13 cellular contexts compared by ENCODE assay signal in genomic region chr12:91178801-91179200, GRCh38. TPM values are rescaled to one million over a fixed set of nuclear protein-coding genes. Genes with fewer than 3 reads are reported as not detected.
A peak's percentile ranks its signal among the peaks of the same experiment; 100 is the strongest.
DNase-seq lines count a peak whose midpoint lies in the region; ATAC-seq and TF ChIP-seq lines count a peak whose summit lies in the region.
"Had no signal": no experiment of that assay in that cellular context is flagged by ENCODE, and none has a peak within 500 bp of the region (broad histone marks: within the 10 kb centered on the region; RNA-seq: fewer than 3 reads in every experiment).

No MANE protein-coding gene starts in this region.

- no peaks in the 10 kb centered on the region for H3K9me3 Mint-ChIP-seq in CD8-positive, alpha-beta memory T cell
- H3K9me3 Mint-ChIP-seq: activated naive CD4-positive, alpha-beta T cell treated with anti-CD3 and anti-CD28 coated beads, Interleukin-2, amount 50 U/mL, for 72 hours; IgD-negative memory B cell; WTC11 had no signal

- 51% methylated on average over 1 of the region's 1 CpG for WGBS in right cardiac atrium
- WGBS in psoas muscle, 3 donors, result 53 to 78% (median 73%) methylated on average over 1 of the region's 1 CpG

- H3K4me3 ChIP-seq in right cardiac atrium (ENCODE audit: low read length), result peak overlapping the region; percentile 86
- H3K4me3 ChIP-seq in psoas muscle, result peak overlapping the region; percentile 45
- peak overlapping the region; percentile 44 to 51 for H3K4me3 ChIP-seq in vagina
- no peak overlapping the region for H3K4me3 ChIP-seq in CD8-positive, alpha-beta memory T cell (ENCODE audit: low read length)

- POLR2A ChIA-PET in CD8-positive, alpha-beta memory T cell (lab: Charles Lee), result no interaction called here

- no peak for TF ChIP-seq POLR2A in vagina (IDR thresholded peaks at IDR 0.05)

- H3K27ac ChIP-seq in right cardiac atrium (ENCODE audit: low read length), result no peak overlapping the region
- peak overlapping the region; percentile 51 for H3K27ac ChIP-seq in psoas muscle
- H3K27ac ChIP-seq in vagina, result peak overlapping the region; percentile 93
- H3K27ac ChIP-seq in CD8-positive, alpha-beta memory T cell (ENCODE audit: low read depth, low read length), result no peak overlapping the region

- no peaks in the 10 kb centered on the region for H3K36me3 ChIP-seq in psoas muscle (ENCODE audit: insufficient read depth in 1 of 2, low read depth in 1 of 2)
- H3K36me3 ChIP-seq in vagina, result no peaks in the 10 kb centered on the region
- H3K36me3 ChIP-seq in CD8-positive, alpha-beta memory T cell (ENCODE audit: insufficient read depth, low read length), result no peaks in the 10 kb centered on the region

- DNase-seq in right cardiac atrium (no peak), left ventricle myocardium superior (no peak), fibroblast of peridontal ligament (ENCODE audit: extremely low read depth) (peak; percentile 25), psoas muscle (no peak), vagina (ENCODE audit: extremely low spot score in 2 of 2) (no peak), NCI-H526 treated with DMSO at 0.1 percent for 48 hours (lab: John Stamatoyannopoulos, UW) (no peak)
- DNase-seq in CD8-positive, alpha-beta memory T cell, result no peak
- DNase-seq: GOT3; stimulated activated naive CD8-positive, alpha-beta T cell treated with anti-CD3 and anti-CD28 coated beads, Interleukin-15, Interleukin-2, amounts not matched to agents 100 U/mL and 50 U/mL, for 24 hours had no signal

- no peak overlapping the region for H3K27ac Mint-ChIP-seq in CD8-positive, alpha-beta memory T cell
- H3K27ac Mint-ChIP-seq: activated naive CD4-positive, alpha-beta T cell treated with anti-CD3 and anti-CD28 coated beads, Interleukin-2, amount 50 U/mL, for 72 hours; IgD-negative memory B cell had no signal

- no peaks in the 10 kb centered on the region for H3K4me1 Mint-ChIP-seq in CD8-positive, alpha-beta memory T cell

- H3K4me3 Mint-ChIP-seq in CD8-positive, alpha-beta memory T cell, result no peak overlapping the region
- H3K4me3 Mint-ChIP-seq: IgD-negative memory B cell, WTC11 had no signal

- CTCF ChIA-PET in CD8-positive, alpha-beta memory T cell (lab: Charles Lee), result no interaction called here

- no peaks in the 10 kb centered on the region for H3K27me3 ChIP-seq in right cardiac atrium (ENCODE audit: control insufficient read depth, insufficient read depth)
- no peaks in the 10 kb centered on the region for H3K27me3 ChIP-seq in psoas muscle (ENCODE audit: insufficient read depth in 3 of 3, low read length in 2 of 3)
- H3K27me3 ChIP-seq in vagina, result no peaks in the 10 kb centered on the region
- H3K27me3 ChIP-seq in CD8-positive, alpha-beta memory T cell (ENCODE audit: insufficient read depth, low read length, poor library complexity, severe bottlenecking), result no peaks in the 10 kb centered on the region

- intact Hi-C loops in right cardiac atrium (cut with DNase I), result loop anchor here in 3 of 4 donors (5.0 to 10.0 kb wide), 2 partner anchors 146 to 148 kb away; no protein-coding TSS in a partner anchor
- intact Hi-C loops in left ventricle myocardium superior (cut with micrococcal nuclease), result loop anchor here (10.0 kb wide), 1 partner anchor 146 kb away; no protein-coding TSS in a partner anchor
- intact Hi-C loops in psoas muscle (cut with DNase I), result loop anchor here in 1 of 2 donors (10.0 kb wide), 1 partner anchor 146 kb away; no protein-coding TSS in a partner anchor
- intact Hi-C loops in vagina (cut with DNase I), result loop anchor here (10.0 kb wide), 1 partner anchor 146 kb away; no protein-coding TSS in a partner anchor

- no peaks in the 10 kb centered on the region for H3K9me3 ChIP-seq in right cardiac atrium (ENCODE audit: control insufficient read depth, low read length)
- H3K9me3 ChIP-seq in psoas muscle, result no peaks in the 10 kb centered on the region
- H3K9me3 ChIP-seq in vagina, result no peaks in the 10 kb centered on the region
- H3K9me3 ChIP-seq in CD8-positive, alpha-beta memory T cell (ENCODE audit: low read length), result no peaks in the 10 kb centered on the region

- H3K27me3 Mint-ChIP-seq in CD8-positive, alpha-beta memory T cell, result peaks cover 0 to 3% of the 10 kb centered on the region in 2 donors

- H3K36me3 Mint-ChIP-seq in CD8-positive, alpha-beta memory T cell, result no peaks in the 10 kb centered on the region
- H3K36me3 Mint-ChIP-seq: activated naive CD4-positive, alpha-beta T cell treated with anti-CD3 and anti-CD28 coated beads, Interleukin-2, amount 50 U/mL, for 72 hours; IgD-negative memory B cell; WTC11 had no signal

- H3K4me1 ChIP-seq in right cardiac atrium (ENCODE audit: control insufficient read depth, insufficient read depth, low read length) (no peaks in the 10 kb centered on the region), psoas muscle (no peaks in the 10 kb centered on the region), vagina (no peaks in the 10 kb centered on the region)
- no peaks in the 10 kb centered on the region for H3K4me1 ChIP-seq in CD8-positive, alpha-beta memory T cell (ENCODE audit: insufficient read depth, low read length)

- TF ChIP-seq CTCF in psoas muscle (IDR thresholded peaks at IDR 0.05) (no peak), vagina (IDR thresholded peaks at IDR 0.05) (no peak)

- ATAC-seq in right cardiac atrium (no peak), left ventricle myocardium superior (no peak), psoas muscle (peak in 1 of 4 donors; percentile 4), HG02852 (IDR thresholded peaks at IDR 0.05; ENCODE audit: unreplicated experiment) (no peak)
- ATAC-seq: activated naive CD4-positive, alpha-beta T cell treated with anti-CD3 and anti-CD28 coated beads, Interleukin-2, amount 50 U/mL, for 72 hours; stimulated activated naive CD8-positive, alpha-beta T cell treated with anti-CD3 and anti-CD28 coated beads, Interleukin-15, Interleukin-2, amounts not matched to agents 100 U/mL and 50 U/mL, for 24 hours had no signal

RNA-seq across cellular contexts. Expression of gene DCN, which starts 3.8 kb away (rescaled TPM):
- total RNA-seq in right cardiac atrium (1,000 to 10,000 TPM; 1,110 to 1,790 (median 1,514) TPM), left ventricle myocardium superior (741 TPM), psoas muscle (100 to 1,000 TPM; 224 to 361 (median 310) TPM), vagina (1,553 TPM)
- polyA plus RNA-seq in right cardiac atrium (764 TPM), psoas muscle (100 to 1,000 TPM; 219 to 227 (median 222) TPM)
- total RNA-seq in CD8-positive, alpha-beta memory T cell, result not detected
- not detected for polyA plus RNA-seq in CD8-positive, alpha-beta memory T cell
- total RNA-seq: activated naive CD4-positive, alpha-beta T cell treated with anti-CD3 and anti-CD28 coated beads, Interleukin-2, amount 50 U/mL, for 72 hours had no signal
- polyA plus RNA-seq: IgD-negative memory B cell had no signal

Comparison
In these comparisons a context has a peak if more than half of its experiments do, and no peak if none do; other contexts are left out.
1. H3K27ac ChIP-seq: peak in psoas muscle (single experiment) and vagina (single experiment); none in right cardiac atrium (single experiment) and CD8-positive, alpha-beta memory T cell (single experiment).
2. RNA of gene DCN, which starts 3.8 kb away (total RNA-seq): 1,110 to 1,790 TPM in right cardiac atrium, 1,553 TPM in vagina (single experiment), 741 TPM in left ventricle myocardium superior (single experiment) and 224 to 361 TPM in psoas muscle; not detected in CD8-positive, alpha-beta memory T cell; every median in the first group is over 100 times any median in the second.